1 cellular context compared by ENCODE assay signal in the genomic region with DNA sequence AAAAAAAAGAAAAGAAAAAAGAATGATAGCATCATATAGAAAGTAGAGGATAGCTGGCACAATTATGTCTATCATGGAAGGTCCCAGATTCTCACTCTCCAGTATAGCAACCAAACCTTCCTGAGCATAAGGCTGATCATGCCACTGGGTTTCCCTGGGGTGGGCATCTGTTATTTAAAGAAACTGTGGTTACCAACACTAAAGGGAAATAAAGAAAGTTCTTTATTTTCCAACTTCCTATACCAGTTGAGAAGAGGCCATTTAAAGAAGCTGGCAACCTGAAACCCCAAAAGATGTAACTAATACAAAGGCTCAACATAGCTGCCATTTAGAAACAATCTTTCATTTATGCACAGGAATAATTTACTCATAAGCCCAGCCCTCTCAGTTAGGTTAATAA.
TF ChIP-seq lines count a peak whose summit lies in the region.

No MANE protein-coding gene starts in this region.

TF ChIP-seq in GM23338, 12 proteins besides CTCF, POLR2A, EP300 and RAD21 (continued from another document):
- TF ChIP-seq, protein P1, sequence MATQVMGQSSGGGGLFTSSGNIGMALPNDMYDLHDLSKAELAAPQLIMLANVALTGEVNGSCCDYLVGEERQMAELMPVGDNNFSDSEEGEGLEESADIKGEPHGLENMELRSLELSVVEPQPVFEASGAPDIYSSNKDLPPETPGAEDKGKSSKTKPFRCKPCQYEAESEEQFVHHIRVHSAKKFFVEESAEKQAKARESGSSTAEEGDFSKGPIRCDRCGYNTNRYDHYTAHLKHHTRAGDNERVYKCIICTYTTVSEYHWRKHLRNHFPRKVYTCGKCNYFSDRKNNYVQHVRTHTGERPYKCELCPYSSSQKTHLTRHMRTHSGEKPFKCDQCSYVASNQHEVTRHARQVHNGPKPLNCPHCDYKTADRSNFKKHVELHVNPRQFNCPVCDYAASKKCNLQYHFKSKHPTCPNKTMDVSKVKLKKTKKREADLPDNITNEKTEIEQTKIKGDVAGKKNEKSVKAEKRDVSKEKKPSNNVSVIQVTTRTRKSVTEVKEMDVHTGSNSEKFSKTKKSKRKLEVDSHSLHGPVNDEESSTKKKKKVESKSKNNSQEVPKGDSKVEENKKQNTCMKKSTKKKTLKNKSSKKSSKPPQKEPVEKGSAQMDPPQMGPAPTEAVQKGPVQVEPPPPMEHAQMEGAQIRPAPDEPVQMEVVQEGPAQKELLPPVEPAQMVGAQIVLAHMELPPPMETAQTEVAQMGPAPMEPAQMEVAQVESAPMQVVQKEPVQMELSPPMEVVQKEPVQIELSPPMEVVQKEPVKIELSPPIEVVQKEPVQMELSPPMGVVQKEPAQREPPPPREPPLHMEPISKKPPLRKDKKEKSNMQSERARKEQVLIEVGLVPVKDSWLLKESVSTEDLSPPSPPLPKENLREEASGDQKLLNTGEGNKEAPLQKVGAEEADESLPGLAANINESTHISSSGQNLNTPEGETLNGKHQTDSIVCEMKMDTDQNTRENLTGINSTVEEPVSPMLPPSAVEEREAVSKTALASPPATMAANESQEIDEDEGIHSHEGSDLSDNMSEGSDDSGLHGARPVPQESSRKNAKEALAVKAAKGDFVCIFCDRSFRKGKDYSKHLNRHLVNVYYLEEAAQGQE (IDR thresholded peaks at IDR 0.05; ENCODE audit: unreplicated experiment) = no peak
- TF ChIP-seq, protein P2, sequence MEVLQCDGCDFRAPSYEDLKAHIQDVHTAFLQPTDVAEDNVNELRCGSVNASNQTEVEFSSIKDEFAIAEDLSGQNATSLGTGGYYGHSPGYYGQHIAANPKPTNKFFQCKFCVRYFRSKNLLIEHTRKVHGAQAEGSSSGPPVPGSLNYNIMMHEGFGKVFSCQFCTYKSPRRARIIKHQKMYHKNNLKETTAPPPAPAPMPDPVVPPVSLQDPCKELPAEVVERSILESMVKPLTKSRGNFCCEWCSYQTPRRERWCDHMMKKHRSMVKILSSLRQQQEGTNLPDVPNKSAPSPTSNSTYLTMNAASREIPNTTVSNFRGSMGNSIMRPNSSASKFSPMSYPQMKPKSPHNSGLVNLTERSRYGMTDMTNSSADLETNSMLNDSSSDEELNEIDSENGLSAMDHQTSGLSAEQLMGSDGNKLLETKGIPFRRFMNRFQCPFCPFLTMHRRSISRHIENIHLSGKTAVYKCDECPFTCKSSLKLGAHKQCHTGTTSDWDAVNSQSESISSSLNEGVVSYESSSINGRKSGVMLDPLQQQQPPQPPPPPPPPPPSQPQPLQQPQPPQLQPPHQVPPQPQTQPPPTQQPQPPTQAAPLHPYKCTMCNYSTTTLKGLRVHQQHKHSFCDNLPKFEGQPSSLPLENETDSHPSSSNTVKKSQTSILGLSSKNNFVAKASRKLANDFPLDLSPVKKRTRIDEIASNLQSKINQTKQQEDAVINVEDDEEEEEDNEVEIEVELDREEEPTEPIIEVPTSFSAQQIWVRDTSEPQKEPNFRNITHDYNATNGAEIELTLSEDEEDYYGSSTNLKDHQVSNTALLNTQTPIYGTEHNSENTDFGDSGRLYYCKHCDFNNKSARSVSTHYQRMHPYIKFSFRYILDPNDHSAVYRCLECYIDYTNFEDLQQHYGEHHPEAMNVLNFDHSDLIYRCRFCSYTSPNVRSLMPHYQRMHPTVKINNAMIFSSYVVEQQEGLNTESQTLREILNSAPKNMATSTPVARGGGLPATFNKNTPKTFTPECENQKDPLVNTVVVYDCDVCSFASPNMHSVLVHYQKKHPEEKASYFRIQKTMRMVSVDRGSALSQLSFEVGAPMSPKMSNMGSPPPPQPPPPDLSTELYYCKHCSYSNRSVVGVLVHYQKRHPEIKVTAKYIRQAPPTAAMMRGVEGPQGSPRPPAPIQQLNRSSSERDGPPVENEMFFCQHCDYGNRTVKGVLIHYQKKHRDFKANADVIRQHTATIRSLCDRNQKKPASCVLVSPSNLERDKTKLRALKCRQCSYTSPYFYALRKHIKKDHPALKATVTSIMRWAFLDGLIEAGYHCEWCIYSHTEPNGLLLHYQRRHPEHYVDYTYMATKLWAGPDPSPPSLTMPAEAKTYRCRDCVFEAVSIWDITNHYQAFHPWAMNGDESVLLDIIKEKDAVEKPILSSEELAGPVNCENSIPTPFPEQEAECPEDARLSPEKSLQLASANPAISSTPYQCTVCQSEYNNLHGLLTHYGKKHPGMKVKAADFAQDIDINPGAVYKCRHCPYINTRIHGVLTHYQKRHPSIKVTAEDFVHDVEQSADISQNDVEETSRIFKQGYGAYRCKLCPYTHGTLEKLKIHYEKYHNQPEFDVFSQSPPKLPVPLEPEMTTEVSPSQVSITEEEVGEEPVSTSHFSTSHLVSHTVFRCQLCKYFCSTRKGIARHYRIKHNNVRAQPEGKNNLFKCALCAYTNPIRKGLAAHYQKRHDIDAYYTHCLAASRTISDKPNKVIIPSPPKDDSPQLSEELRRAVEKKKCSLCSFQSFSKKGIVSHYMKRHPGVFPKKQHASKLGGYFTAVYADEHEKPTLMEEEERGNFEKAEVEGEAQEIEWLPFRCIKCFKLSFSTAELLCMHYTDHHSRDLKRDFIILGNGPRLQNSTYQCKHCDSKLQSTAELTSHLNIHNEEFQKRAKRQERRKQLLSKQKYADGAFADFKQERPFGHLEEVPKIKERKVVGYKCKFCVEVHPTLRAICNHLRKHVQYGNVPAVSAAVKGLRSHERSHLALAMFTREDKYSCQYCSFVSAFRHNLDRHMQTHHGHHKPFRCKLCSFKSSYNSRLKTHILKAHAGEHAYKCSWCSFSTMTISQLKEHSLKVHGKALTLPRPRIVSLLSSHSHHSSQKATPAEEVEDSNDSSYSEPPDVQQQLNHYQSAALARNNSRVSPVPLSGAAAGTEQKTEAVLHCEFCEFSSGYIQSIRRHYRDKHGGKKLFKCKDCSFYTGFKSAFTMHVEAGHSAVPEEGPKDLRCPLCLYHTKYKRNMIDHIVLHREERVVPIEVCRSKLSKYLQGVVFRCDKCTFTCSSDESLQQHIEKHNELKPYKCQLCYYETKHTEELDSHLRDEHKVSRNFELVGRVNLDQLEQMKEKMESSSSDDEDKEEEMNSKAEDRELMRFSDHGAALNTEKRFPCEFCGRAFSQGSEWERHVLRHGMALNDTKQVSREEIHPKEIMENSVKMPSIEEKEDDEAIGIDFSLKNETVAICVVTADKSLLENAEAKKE (CRISPR knock-in tag; IDR thresholded peaks at IDR 0.05) = no peak
- no peak for TF ChIP-seq EZH2phosphoT487 (IDR thresholded peaks at IDR 0.05; ENCODE audit: unreplicated experiment)
- TF ChIP-seq ZNF114 (CRISPR knock-in tag; IDR thresholded peaks at IDR 0.05) = no peak
- TF ChIP-seq CREB1 (CRISPR knock-in tag; IDR thresholded peaks at IDR 0.05; ENCODE audit: low read depth) = no peak
- TF ChIP-seq POLR2AphosphoS5 (IDR thresholded peaks at IDR 0.05; ENCODE audit: low read depth) = no peak
- no peak for TF ChIP-seq STAT1 (IDR thresholded peaks at IDR 0.05; ENCODE audit: unreplicated experiment)
- TF ChIP-seq, protein P3, sequence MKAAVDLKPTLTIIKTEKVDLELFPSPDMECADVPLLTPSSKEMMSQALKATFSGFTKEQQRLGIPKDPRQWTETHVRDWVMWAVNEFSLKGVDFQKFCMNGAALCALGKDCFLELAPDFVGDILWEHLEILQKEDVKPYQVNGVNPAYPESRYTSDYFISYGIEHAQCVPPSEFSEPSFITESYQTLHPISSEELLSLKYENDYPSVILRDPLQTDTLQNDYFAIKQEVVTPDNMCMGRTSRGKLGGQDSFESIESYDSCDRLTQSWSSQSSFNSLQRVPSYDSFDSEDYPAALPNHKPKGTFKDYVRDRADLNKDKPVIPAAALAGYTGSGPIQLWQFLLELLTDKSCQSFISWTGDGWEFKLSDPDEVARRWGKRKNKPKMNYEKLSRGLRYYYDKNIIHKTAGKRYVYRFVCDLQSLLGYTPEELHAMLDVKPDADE (IDR thresholded peaks at IDR 0.05) = no peak
- TF ChIP-seq EZH2 (IDR thresholded peaks at IDR 0.05; ENCODE audit: low read depth, unreplicated experiment) = no peak
